In genomic region chr9:94941211-94941875, GRCh38 we compare ENCODE assay signal across 1 cellular context.
TF ChIP-seq lines count a peak whose summit lies in the region.

No MANE protein-coding gene starts in this region.

TF ChIP-seq in HepG2, 621 proteins besides CTCF, POLR2A, EP300 and RAD21 (continued from another document):
- TF ChIP-seq TERF1 (CRISPR knock-in tag; IDR thresholded peaks at IDR 0.05) = no peak
- TF ChIP-seq ZBTB33 (CRISPR knock-in tag; IDR thresholded peaks at IDR 0.05) = no peak
- TF ChIP-seq ZSCAN12 (CRISPR knock-in tag; IDR thresholded peaks at IDR 0.05) = no peak
- no peak for TF ChIP-seq SRY (CRISPR knock-in tag; IDR thresholded peaks at IDR 0.05)
- TF ChIP-seq HNRNPL (IDR thresholded peaks at IDR 0.05; ENCODE audit: low read depth, low read length) = no peak
- no peak for TF ChIP-seq GZF1 (CRISPR knock-in tag; IDR thresholded peaks at IDR 0.05)
- TF ChIP-seq ZNF18 (CRISPR knock-in tag; IDR thresholded peaks at IDR 0.05; ENCODE audit: insufficient replicate concordance) = no peak
- no peak for TF ChIP-seq RNF219 (CRISPR knock-in tag; IDR thresholded peaks at IDR 0.05)
- TF ChIP-seq JUNB (CRISPR knock-in tag; IDR thresholded peaks at IDR 0.05; ENCODE audit: borderline replicate concordance) = no peak
- TF ChIP-seq ZNF749 (CRISPR knock-in tag; IDR thresholded peaks at IDR 0.05; ENCODE audit: borderline replicate concordance) = no peak
- TF ChIP-seq CREM (IDR thresholded peaks at IDR 0.05) = peak; percentile 73
- TF ChIP-seq CREM (CRISPR knock-in tag; IDR thresholded peaks at IDR 0.05) = no peak
- TF ChIP-seq ZNF556 (CRISPR knock-in tag; IDR thresholded peaks at IDR 0.05; ENCODE audit: borderline replicate concordance) = 0 out of 2 replicates have a peak, but pooled peaks have one; percentile 40
- no peak for TF ChIP-seq ZHX2 (IDR thresholded peaks at IDR 0.05; ENCODE audit: low read depth)
- no peak for TF ChIP-seq ZHX2 (CRISPR knock-in tag; IDR thresholded peaks at IDR 0.05; ENCODE audit: borderline replicate concordance)
- no peak for TF ChIP-seq FIP1L1 (IDR thresholded peaks at IDR 0.05; ENCODE audit: borderline replicate concordance, insufficient read depth, low read depth, low read length)
- no peak for TF ChIP-seq ZNF160 (CRISPR knock-in tag; IDR thresholded peaks at IDR 0.05)
- 0 out of 2 replicates have a peak, but pooled peaks have one; percentile 19 for TF ChIP-seq ZNF614 (CRISPR knock-in tag; IDR thresholded peaks at IDR 0.05; ENCODE audit: borderline replicate concordance)
- TF ChIP-seq TSC22D2 (CRISPR knock-in tag; IDR thresholded peaks at IDR 0.05; ENCODE audit: borderline replicate concordance) = no peak
- peak; percentile 63; the same call in 1 of the 2 replicates for TF ChIP-seq HOXA5 (CRISPR knock-in tag; IDR thresholded peaks at IDR 0.05)
- no peak for TF ChIP-seq RBAK (CRISPR knock-in tag; IDR thresholded peaks at IDR 0.05)
- TF ChIP-seq ZBTB4 (CRISPR knock-in tag; IDR thresholded peaks at IDR 0.05; ENCODE audit: borderline replicate concordance) = no peak
- peak; percentile 49; the same call in 1 of the 2 replicates for TF ChIP-seq ZKSCAN8 (CRISPR knock-in tag; IDR thresholded peaks at IDR 0.05; ENCODE audit: borderline replicate concordance)
- no peak for TF ChIP-seq CREB3 (CRISPR knock-in tag; IDR thresholded peaks at IDR 0.05)
- TF ChIP-seq BCL3 (CRISPR knock-in tag; IDR thresholded peaks at IDR 0.05) = no peak
- no peak for TF ChIP-seq ZNF432 (CRISPR knock-in tag; IDR thresholded peaks at IDR 0.05; ENCODE audit: borderline replicate concordance)
- no peak for TF ChIP-seq ZNF577 (CRISPR knock-in tag; IDR thresholded peaks at IDR 0.05; ENCODE audit: borderline replicate concordance, low read depth)
- TF ChIP-seq ZNF333 (CRISPR knock-in tag; IDR thresholded peaks at IDR 0.05; ENCODE audit: borderline replicate concordance) = no peak
- peak; percentile 58 for TF ChIP-seq MLX (CRISPR knock-in tag; IDR thresholded peaks at IDR 0.05)
- no peak for TF ChIP-seq FOXM1 (CRISPR knock-in tag; IDR thresholded peaks at IDR 0.05)
- TF ChIP-seq ATRX (CRISPR knock-in tag; IDR thresholded peaks at IDR 0.05; ENCODE audit: borderline replicate concordance) = no peak
- no peak for TF ChIP-seq HES4 (CRISPR knock-in tag; IDR thresholded peaks at IDR 0.05; ENCODE audit: borderline replicate concordance)
- peak; percentile 31; the same call in 1 of the 2 replicates for TF ChIP-seq MYPOP (CRISPR knock-in tag; IDR thresholded peaks at IDR 0.05)
- 0 out of 2 replicates have a peak, but pooled peaks have one; percentile 42 for TF ChIP-seq ZNF543 (CRISPR knock-in tag; IDR thresholded peaks at IDR 0.05)
- no peak for TF ChIP-seq ISX (CRISPR knock-in tag; conservative IDR thresholded peaks at IDR 0.05)
- TF ChIP-seq CC2D1A (CRISPR knock-in tag; IDR thresholded peaks at IDR 0.05) = no peak
- no peak for TF ChIP-seq AGO1 (IDR thresholded peaks at IDR 0.05; ENCODE audit: low read depth, low read length, poor library complexity, severe bottlenecking)
- no peak for TF ChIP-seq ZNF550 (CRISPR knock-in tag; IDR thresholded peaks at IDR 0.05; ENCODE audit: borderline replicate concordance)
